Comparison of ENCODE assay signal across 28 cellular contexts in the genomic region with DNA sequence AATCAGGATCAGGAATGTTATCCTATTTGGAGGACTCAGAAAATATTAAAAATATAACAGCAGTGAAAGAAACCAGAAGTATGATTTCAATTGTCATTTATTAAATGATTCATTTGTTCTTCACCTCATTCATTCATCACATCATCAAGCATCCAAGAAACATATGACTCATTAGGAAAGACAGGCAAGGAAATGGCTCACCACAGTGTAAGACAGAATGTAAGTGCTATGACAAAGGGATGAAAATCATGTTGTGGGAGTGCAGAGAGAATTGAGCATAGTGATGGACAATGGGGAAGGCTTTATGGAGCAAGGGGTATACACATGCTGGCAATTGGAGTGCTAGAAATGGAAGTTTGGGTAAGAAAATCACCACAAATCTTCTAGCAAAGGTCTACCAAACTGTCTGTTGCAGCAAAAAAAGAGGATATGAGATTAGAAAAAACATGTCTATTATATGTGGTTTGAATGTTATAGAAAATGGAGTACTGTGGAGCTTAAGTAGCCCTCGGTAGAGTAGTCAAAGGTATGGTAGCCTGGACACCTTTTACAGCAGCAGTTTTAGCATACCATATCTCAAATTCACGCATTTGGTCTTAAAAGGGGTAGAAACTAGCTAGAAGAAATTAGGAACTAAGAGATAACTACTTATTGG.
DNase-seq lines count a peak whose midpoint lies in the region; ATAC-seq, FAIRE-seq and TF ChIP-seq lines count a peak whose summit lies in the region.
"Had no signal": no experiment of that assay in that cellular context is flagged by ENCODE, and none has a peak within 500 bp of the region (broad histone marks: within the 10 kb centered on the region; RNA-seq: fewer than 3 reads in every experiment).

No MANE protein-coding gene starts in this region.

- WGBS in GM23248 (ENCODE audit: low coverage in 1 of 2, low lambda C conversion rate in 2 of 2, missing lambda C conversion rate in 2 of 2), 2 experiments, result 83 to 85% methylated on average over 2 of the region's 2 CpGs

- peak; percentile 39 for DNase-seq in GM23248
- DNase-seq in MV-4-11 (lab: John Stamatoyannopoulos, UW), result peak; percentile 8
- DNase-seq in bronchial epithelial cell (ENCODE audit: low read depth), result peak; percentile 83
- DNase-seq in keratinocyte (ENCODE audit: low read depth, low spot score), result peak; percentile 9
- DNase-seq in activated naive CD4-positive, alpha-beta T cell treated with anti-CD3 and anti-CD28 coated beads for 36 hours, result no peak
- no peak for DNase-seq in colonic mucosa
- no peak for DNase-seq in stimulated activated CD4-positive, alpha-beta T cell treated with anti-CD3 and anti-CD28 coated beads, Interleukin-2, amount 100 ng/mL, for 24 hours
- no peak for DNase-seq in stimulated activated effector memory CD8-positive, alpha-beta T cell treated with anti-CD3 and anti-CD28 coated beads, Interleukin-12 subunit alpha, Interleukin-12 subunit beta, amount 100 ng/mL, for 72 hours (ENCODE audit: low spot score in 2 of 2)
- DNase-seq: activated CD4-positive, alpha-beta T cell treated with anti-CD3 and anti-CD28 coated beads, Interleukin-2, amount 50 U/mL, for 4 hours; activated CD8-positive, alpha-beta memory T cell treated with anti-CD3 and anti-CD28 coated beads, Interleukin-2, amount 10 ng/mL, durations not matched to agents 7 days and 5 days; activated naive CD4-positive, alpha-beta T cell; activated T-cell treated with anti-CD3 and anti-CD28 coated beads, Interleukin-2, amount 50 U/mL, for 48 hours; AML-193; CD4-positive, alpha-beta T cell; dermis blood vessel endothelial cell; IMR-90; left lung; mesenchymal stem cell; NCI-H2107; NCI-H446 treated with DMSO at 0.1 percent for 48 hours; NCI-H82; nephron progenitor cell; stimulated activated CD4-positive, alpha-beta T cell treated with anti-CD3 and anti-CD28 coated beads, Interleukin-1b, Interleukin-23, amount 100 ng/mL, for 48 hours; stomach; thyroid gland; uterus had no signal

- no peak for TF ChIP-seq CTCF in bronchial epithelial cell (IDR thresholded peaks at IDR 0.05; ENCODE audit: insufficient read depth, low read length, severe bottlenecking)
- TF ChIP-seq CTCF in keratinocyte (optimal IDR thresholded peaks at IDR 0.05 in 1 of 3, IDR thresholded peaks at IDR 0.05 in 1 of 3, conservative IDR thresholded peaks at IDR 0.05 in 1 of 3; ENCODE audit: extremely low read depth in 1 of 3, insufficient read depth in 2 of 3, low read length in 3 of 3), result no peak
- no peak for TF ChIP-seq CTCF in colonic mucosa (IDR thresholded peaks at IDR 0.05)

- H3K4me2 ChIP-seq in GM23248 (ENCODE audit: unreplicated experiment), result no peak overlapping the region
- H3K4me2 ChIP-seq in keratinocyte (ENCODE audit: control insufficient read depth, extremely low read depth, insufficient read depth, low read depth, low read length), result no peak overlapping the region

- H3F3A ChIP-seq in GM23248 (ENCODE audit: insufficient read depth), result no peaks in the 10 kb centered on the region

- H3K4me1 Mint-ChIP-seq in activated naive CD4-positive, alpha-beta T cell treated with anti-CD3 and anti-CD28 coated beads for 36 hours (ENCODE audit: low read depth), result no peaks in the 10 kb centered on the region
- H3K4me1 Mint-ChIP-seq in stimulated activated effector memory CD8-positive, alpha-beta T cell treated with anti-CD3 and anti-CD28 coated beads, Interleukin-12 subunit alpha, Interleukin-12 subunit beta, amount 100 ng/mL, for 72 hours, result no peaks in the 10 kb centered on the region
- H3K4me1 Mint-ChIP-seq: activated CD8-positive, alpha-beta memory T cell treated with anti-CD3 and anti-CD28 coated beads, Interleukin-2, amount 10 ng/mL, durations not matched to agents 7 days and 5 days had no signal

- dilution Hi-C loops in keratinocyte (cut with MboI; ENCODE audit: extremely low pct_ligation_motif_present, low sequenced_read_pairs), result no loop called here

- H3K9ac ChIP-seq in GM23248, result no peak overlapping the region
- H3K9ac ChIP-seq in keratinocyte (ENCODE audit: control insufficient read depth, extremely low read depth, insufficient read depth, low read length), result no peak overlapping the region
- no peak overlapping the region for H3K9ac ChIP-seq in colonic mucosa (ENCODE audit: low read depth in 2 of 2, low read length in 2 of 2)

- ATAC-seq in stimulated activated effector memory CD8-positive, alpha-beta T cell treated with anti-CD3 and anti-CD28 coated beads, Interleukin-12 subunit alpha, Interleukin-12 subunit beta, amount 100 ng/mL, for 72 hours, result no peak
- ATAC-seq: activated CD8-positive, alpha-beta memory T cell treated with anti-CD3 and anti-CD28 coated beads, Interleukin-2, amount 10 ng/mL, durations not matched to agents 7 days and 5 days; left lung had no signal

- no peaks in the 10 kb centered on the region for H3K9me3 ChIP-seq in GM23248 (ENCODE audit: low read depth)
- H3K9me3 ChIP-seq in keratinocyte (ENCODE audit: control insufficient read depth, low read depth, low read length), result no peaks in the 10 kb centered on the region
- no peaks in the 10 kb centered on the region for H3K9me3 ChIP-seq in colonic mucosa
- H3K9me3 ChIP-seq: left lung, stomach, thyroid gland, uterus had no signal

- intact Hi-C loops in activated naive CD4-positive, alpha-beta T cell treated with anti-CD3 and anti-CD28 coated beads for 36 hours (cut with micrococcal nuclease), result no loop called here
- intact Hi-C loops in colonic mucosa (cut with DNase I), result no loop called here

- no peaks in the 10 kb centered on the region for H3K36me3 Mint-ChIP-seq in activated naive CD4-positive, alpha-beta T cell treated with anti-CD3 and anti-CD28 coated beads for 36 hours (ENCODE audit: low read depth)
- H3K36me3 Mint-ChIP-seq in stimulated activated effector memory CD8-positive, alpha-beta T cell treated with anti-CD3 and anti-CD28 coated beads, Interleukin-12 subunit alpha, Interleukin-12 subunit beta, amount 100 ng/mL, for 72 hours, result no peaks in the 10 kb centered on the region
- H3K36me3 Mint-ChIP-seq: activated CD8-positive, alpha-beta memory T cell treated with anti-CD3 and anti-CD28 coated beads, Interleukin-2, amount 10 ng/mL, durations not matched to agents 7 days and 5 days had no signal

- no peak for FAIRE-seq in bronchial epithelial cell (lab: Jason Lieb, UNC)
- FAIRE-seq in keratinocyte (lab: Jason Lieb, UNC), result peak; percentile 46

- H3K9me3 Mint-ChIP-seq in activated naive CD4-positive, alpha-beta T cell treated with anti-CD3 and anti-CD28 coated beads for 36 hours, result peaks cover under 1% of the 10 kb centered on the region
- H3K9me3 Mint-ChIP-seq in stimulated activated effector memory CD8-positive, alpha-beta T cell treated with anti-CD3 and anti-CD28 coated beads, Interleukin-12 subunit alpha, Interleukin-12 subunit beta, amount 100 ng/mL, for 72 hours, result peaks cover 10% of the 10 kb centered on the region
- H3K9me3 Mint-ChIP-seq: CD4-positive, alpha-beta T cell; nephron progenitor cell; T-helper 1 cell treated with Interleukin-12 subunit alpha and Interleukin-12 subunit beta and Interleukin-4 antibody, amounts not matched to agents 30 μg/mL and 1 μg/mL, for 36 hours had no signal

- CTCF ChIA-PET in activated naive CD4-positive, alpha-beta T cell treated with anti-CD3 and anti-CD28 coated beads for 36 hours (lab: Charles Lee), result no interaction called here

- H3K36me3 ChIP-seq in GM23248 (ENCODE audit: low read depth) (no peaks in the 10 kb centered on the region), bronchial epithelial cell (ENCODE audit: control insufficient read depth, insufficient read depth, low read length) (no peaks in the 10 kb centered on the region), keratinocyte (ENCODE audit: control insufficient read depth in 2 of 2, extremely low read depth in 1 of 2, insufficient read depth in 2 of 2, low read length in 2 of 2) (no peaks in the 10 kb centered on the region), colonic mucosa (no peaks in the 10 kb centered on the region)
- H3K36me3 ChIP-seq: left lung, stomach, thyroid gland, uterus had no signal

- H3K79me2 ChIP-seq in GM23248 (ENCODE audit: insufficient read depth) (no peaks in the 10 kb centered on the region), keratinocyte (ENCODE audit: control insufficient read depth, insufficient read depth, low read length) (no peaks in the 10 kb centered on the region)

- H3K4me3 Mint-ChIP-seq in activated naive CD4-positive, alpha-beta T cell treated with anti-CD3 and anti-CD28 coated beads for 36 hours, result no peak overlapping the region
- no peak overlapping the region for H3K4me3 Mint-ChIP-seq in stimulated activated effector memory CD8-positive, alpha-beta T cell treated with anti-CD3 and anti-CD28 coated beads, Interleukin-12 subunit alpha, Interleukin-12 subunit beta, amount 100 ng/mL, for 72 hours
- H3K4me3 Mint-ChIP-seq: activated CD8-positive, alpha-beta memory T cell treated with anti-CD3 and anti-CD28 coated beads, Interleukin-2, amount 10 ng/mL, durations not matched to agents 7 days and 5 days; CD4-positive, alpha-beta T cell; nephron progenitor cell; T-helper 1 cell treated with Interleukin-12 subunit alpha and Interleukin-12 subunit beta and Interleukin-4 antibody, amounts not matched to agents 30 μg/mL and 1 μg/mL, for 36 hours had no signal

- in situ Hi-C loops in GM23248 (cut with MboI), result no loop called here

- no peak overlapping the region for H3K27ac ChIP-seq in GM23248
- H3K27ac ChIP-seq in keratinocyte (ENCODE audit: control insufficient read depth, insufficient read depth, low read length), result no peak overlapping the region
- H3K27ac ChIP-seq in colonic mucosa, result no peak overlapping the region
- H3K27ac ChIP-seq: left lung, SK-N-MC, stomach, thyroid gland, uterus had no signal

- H3K9me1 ChIP-seq in keratinocyte (ENCODE audit: control insufficient read depth, extremely low read depth, insufficient read depth, low read length), result no peaks in the 10 kb centered on the region

- no peaks in the 10 kb centered on the region for H3K27me3 ChIP-seq in GM23248 (replicated peaks; ENCODE audit: insufficient read depth)
- no peaks in the 10 kb centered on the region for H3K27me3 ChIP-seq in bronchial epithelial cell (ENCODE audit: control insufficient read depth, insufficient read depth, low read length)
- H3K27me3 ChIP-seq in keratinocyte (ENCODE audit: control insufficient read depth, extremely low read depth, insufficient read depth, low read length), result no peaks in the 10 kb centered on the region
- H3K27me3 ChIP-seq in colonic mucosa, result no peaks in the 10 kb centered on the region
- H3K27me3 ChIP-seq: left lung, stomach, thyroid gland, uterus had no signal

- H3K4me3 ChIP-seq in GM23248 (no peak overlapping the region), bronchial epithelial cell (ENCODE audit: low read depth, low read length) (no peak overlapping the region), keratinocyte (ENCODE audit: control insufficient read depth in 2 of 3, extremely low read depth in 1 of 3, insufficient read depth in 2 of 3, low read depth in 1 of 3, low read length in 3 of 3) (no peak overlapping the region), colonic mucosa (no peak overlapping the region)
- H3K4me3 ChIP-seq: left lung, SK-N-MC, stomach, thyroid gland, uterus had no signal

- peaks cover 2% of the 10 kb centered on the region for H3K27me3 Mint-ChIP-seq in activated naive CD4-positive, alpha-beta T cell treated with anti-CD3 and anti-CD28 coated beads for 36 hours (ENCODE audit: low read depth)
- H3K27me3 Mint-ChIP-seq: activated CD8-positive, alpha-beta memory T cell treated with anti-CD3 and anti-CD28 coated beads, Interleukin-2, amount 10 ng/mL, durations not matched to agents 7 days and 5 days had no signal

- H4K20me1 ChIP-seq in GM23248 (ENCODE audit: insufficient read depth) (no peaks in the 10 kb centered on the region), keratinocyte (ENCODE audit: control insufficient read depth, extremely low read depth, insufficient read depth, low read length) (no peaks in the 10 kb centered on the region)

- no peak overlapping the region for H3K27ac Mint-ChIP-seq in activated naive CD4-positive, alpha-beta T cell treated with anti-CD3 and anti-CD28 coated beads for 36 hours
- H3K27ac Mint-ChIP-seq in stimulated activated effector memory CD8-positive, alpha-beta T cell treated with anti-CD3 and anti-CD28 coated beads, Interleukin-12 subunit alpha, Interleukin-12 subunit beta, amount 100 ng/mL, for 72 hours, result no peak overlapping the region
- H3K27ac Mint-ChIP-seq: activated CD8-positive, alpha-beta memory T cell treated with anti-CD3 and anti-CD28 coated beads, Interleukin-2, amount 10 ng/mL, durations not matched to agents 7 days and 5 days; CD4-positive, alpha-beta T cell; nephron progenitor cell; T-helper 1 cell treated with Interleukin-12 subunit alpha and Interleukin-12 subunit beta and Interleukin-4 antibody, amounts not matched to agents 30 μg/mL and 1 μg/mL, for 36 hours had no signal

- H3K4me1 ChIP-seq in GM23248 (ENCODE audit: insufficient read depth), result no peaks in the 10 kb centered on the region
- no peaks in the 10 kb centered on the region for H3K4me1 ChIP-seq in keratinocyte (ENCODE audit: control insufficient read depth, extremely low read depth, insufficient read depth, low read length)
- no peaks in the 10 kb centered on the region for H3K4me1 ChIP-seq in colonic mucosa
- H3K4me1 ChIP-seq: left lung, stomach, thyroid gland, uterus had no signal

- H3K9me2 ChIP-seq in GM23248 (ENCODE audit: insufficient read depth), result no peaks in the 10 kb centered on the region

- H2AFZ ChIP-seq in GM23248 (no peak overlapping the region), keratinocyte (ENCODE audit: control insufficient read depth, low read length) (no peak overlapping the region)

Comparison
In these comparisons a context has a peak if more than half of its experiments do, and no peak if none do; other contexts are left out.
1. DNase-seq: peak in GM23248 (single experiment), MV-4-11 (single experiment), bronchial epithelial cell (single experiment) and keratinocyte (single experiment); none in activated naive CD4-positive, alpha-beta T cell treated with anti-CD3 and anti-CD28 coated beads for 36 hours (single experiment), colonic mucosa (single experiment), stimulated activated CD4-positive, alpha-beta T cell treated with anti-CD3 and anti-CD28 coated beads, Interleukin-2, amount 100 ng/mL, for 24 hours (0 of 2) and stimulated activated effector memory CD8-positive, alpha-beta T cell treated with anti-CD3 and anti-CD28 coated beads, Interleukin-12 subunit alpha, Interleukin-12 subunit beta, amount 100 ng/mL, for 72 hours (0 of 2).